In the genomic region with DNA sequence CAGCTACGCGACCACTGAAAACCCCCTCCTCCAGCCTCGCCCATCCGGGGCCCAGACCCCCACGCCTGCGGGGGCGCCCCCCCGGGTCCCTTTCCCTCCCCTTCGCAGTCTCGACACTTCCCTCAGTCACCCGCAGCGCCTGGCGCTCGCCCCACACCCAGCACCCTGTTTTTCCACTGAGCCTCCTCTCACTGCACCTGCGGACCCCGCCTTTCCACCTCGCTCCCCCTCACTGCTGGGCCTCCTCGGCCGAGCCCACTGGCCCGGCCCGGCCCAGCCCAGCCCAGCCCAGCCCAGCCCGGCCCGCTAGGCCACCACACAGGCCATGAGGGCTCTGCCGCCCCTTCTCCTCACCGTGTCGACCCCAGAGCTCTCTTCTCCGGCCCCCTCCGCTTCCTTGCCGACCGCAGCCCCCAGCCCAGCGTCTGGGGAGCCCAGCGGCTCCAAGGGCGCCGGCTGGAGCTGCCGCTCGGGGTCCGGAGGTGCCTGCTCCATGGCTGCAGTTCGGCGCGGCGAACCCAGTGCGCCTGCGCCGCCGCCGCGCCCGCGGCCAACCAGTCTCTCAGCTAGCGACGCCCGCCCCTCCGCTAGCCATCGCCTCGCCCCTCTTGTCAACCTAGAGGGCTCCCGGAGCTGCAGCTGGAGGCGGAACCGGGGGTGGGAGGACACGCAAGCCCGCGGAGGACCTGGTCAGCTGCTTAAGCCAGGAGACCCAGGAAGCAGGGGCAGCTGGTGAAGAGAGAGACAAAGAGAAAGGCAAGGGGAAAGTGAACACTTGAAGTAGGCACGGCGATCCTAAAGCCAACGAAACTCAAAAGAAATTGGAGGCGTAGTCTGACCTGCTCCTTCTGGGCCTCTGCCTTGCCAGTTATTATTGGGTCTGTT, we compare ENCODE assay signal across 8 cellular contexts. TPM values are rescaled to one million over a fixed set of nuclear protein-coding genes. Genes with fewer than 3 reads are reported as not detected.
DNase-seq lines count a peak whose midpoint lies in the region; ATAC-seq and TF ChIP-seq lines count a peak whose summit lies in the region.

Gene SNX4, minus strand, starts transcription at position 525 of the 885 bp plus-strand sequence. Its CDS starts 30 bp downstream, at position 495.

- H2BK12ac ChIP-seq in H9 (ENCODE audit: insufficient read length, low read depth, low read length), result no peak within 1 kb of the TSS

- H3K4me3 ChIP-seq in fibroblast of the aortic adventitia (ENCODE audit: low read depth, low read length), result peak within 1 kb of the TSS; percentile 95

- peaks cover 3% of the 10 kb centered on the region for H3K23me2 ChIP-seq in H9 (ENCODE audit: insufficient read length, low read depth, low read length, poor library complexity, severe bottlenecking)

- peak within 1 kb of the TSS; percentile 66 for H3K18ac ChIP-seq in H9 (ENCODE audit: insufficient read length, low read depth, low read length)

- H4K8ac ChIP-seq in H9 (replicated peaks; ENCODE audit: insufficient read length, low read depth, low read length), result no peak within 1 kb of the TSS

- no peak for TF ChIP-seq CTCF in H9 (conservative IDR thresholded peaks at IDR 0.05)
- no peak for TF ChIP-seq CTCF in fibroblast of the aortic adventitia (IDR thresholded peaks at IDR 0.05; ENCODE audit: insufficient read depth, low read length)
- no peak for TF ChIP-seq CTCF in nephron (IDR thresholded peaks at IDR 0.05; ENCODE audit: unreplicated experiment in 3 of 3)

- peaks cover 4% of the 10 kb centered on the region; the same call in 1 of the 2 replicates for H3K79me2 ChIP-seq in H9 (ENCODE audit: insufficient read depth, low read length)

- H2BK15ac ChIP-seq in H9 (ENCODE audit: low read depth, low read length), result no peak within 1 kb of the TSS

- H2BK5ac ChIP-seq in H9 (ENCODE audit: insufficient read length, low read length), result no peak within 1 kb of the TSS

- peak within 1 kb of the TSS; percentile 66 for H3K4me2 ChIP-seq in H9 (ENCODE audit: insufficient read depth, insufficient read length, low read length)

- H3K4me3 Mint-ChIP-seq in H9, result peak within 1 kb of the TSS; percentile 92 to 94
- peak within 1 kb of the TSS; percentile 95 to 99 (median 98) for H3K4me3 Mint-ChIP-seq in nephron

- peak within 1 kb of the TSS; percentile 69 for H3K9ac ChIP-seq in H9 (ENCODE audit: extremely low read depth, insufficient read length, low read length)

- H2AK5ac ChIP-seq in H9 (ENCODE audit: insufficient read length, low read length), result no peak within 1 kb of the TSS

- no peak within 1 kb of the TSS for H2BK120ac ChIP-seq in H9 (ENCODE audit: low read depth, low read length, poor library complexity, severe bottlenecking)

- no peaks in the 10 kb centered on the region for H3K9me3 ChIP-seq in H9 (ENCODE audit: control insufficient read depth, low read depth, low read length)

- no peak within 1 kb of the TSS for H2BK20ac ChIP-seq in H9 (ENCODE audit: low read depth, low read length, poor library complexity, severe bottlenecking)

- no peak within 1 kb of the TSS for H4K5ac ChIP-seq in H9 (ENCODE audit: insufficient read length, low read depth, low read length)

- H3K56ac ChIP-seq in H9 (ENCODE audit: insufficient read length, low read depth, low read length), result no peak within 1 kb of the TSS

- H3K9me3 Mint-ChIP-seq in H9 (no peaks in the 10 kb centered on the region), nephron (no peaks in the 10 kb centered on the region)

- no peak within 1 kb of the TSS for H3T11ph ChIP-seq in H9 (ENCODE audit: low read length)

- H3K4me1 ChIP-seq in H9 (ENCODE audit: insufficient read depth, low read length), result no peaks in the 10 kb centered on the region

- H3K27ac Mint-ChIP-seq in H9 (peak within 1 kb of the TSS in 2 of 3 experiments; percentile 72 to 84; a peak in 6 of 7 replicates), nephron (peak within 1 kb of the TSS; percentile 86 to 95 (median 94))

- no peaks in the 10 kb centered on the region for H4K20me1 ChIP-seq in H9 (ENCODE audit: control insufficient read depth, insufficient read depth, insufficient read length)

- H3K36me3 Mint-ChIP-seq in H9 (ENCODE audit: insufficient read depth in 1 of 3, low read depth in 3 of 3), result peaks cover 0 to 22% (median 12%) of the 10 kb centered on the region in 3 experiments; a peak in 5 of 7 replicates
- H3K36me3 Mint-ChIP-seq in nephron (ENCODE audit: low read depth), result peaks cover 18% of the 10 kb centered on the region

- peak within 1 kb of the TSS; percentile 19 for H2AFZ ChIP-seq in H9 (ENCODE audit: low read length)

- H4K91ac ChIP-seq in H9 (ENCODE audit: insufficient read length, low read depth, low read length), result no peak within 1 kb of the TSS

- peak; percentile 98 for ATAC-seq in stimulated activated naive CD8-positive, alpha-beta T cell treated with anti-CD3 and anti-CD28 coated beads, Interleukin-15, Interleukin-2, amounts not matched to agents 100 U/mL and 50 U/mL, for 24 hours

- H3K14ac ChIP-seq in H9 (ENCODE audit: insufficient read depth, low read length), result peak within 1 kb of the TSS; percentile 64

- peak; percentile 97 for DNase-seq in ELR (ENCODE audit: low read depth)
- peak; percentile 96 for DNase-seq in H9
- DNase-seq in M059J (ENCODE audit: low read depth), result peak; percentile 97
- peak; percentile 89 to 94 for DNase-seq in SHP77 (lab: John Stamatoyannopoulos, UW)
- DNase-seq in activated effector memory CD4-positive, alpha-beta T cell treated with Interleukin-2 at 50 U/mL for 16 hours, result peak; percentile 83
- peak; percentile 92 for DNase-seq in fibroblast of the aortic adventitia (ENCODE audit: low read depth)
- DNase-seq in stimulated activated naive CD8-positive, alpha-beta T cell treated with anti-CD3 and anti-CD28 coated beads, Interleukin-15, Interleukin-2, amounts not matched to agents 100 U/mL and 50 U/mL, for 24 hours, result peak; percentile 89

- peaks cover 16 to 19% of the 10 kb centered on the region in 2 experiments for H3K4me1 Mint-ChIP-seq in H9
- H3K4me1 Mint-ChIP-seq in nephron, result peaks cover 19% of the 10 kb centered on the region

- no peaks in the 10 kb centered on the region for H3K27me3 Mint-ChIP-seq in H9 (ENCODE audit: low read depth)
- H3K27me3 Mint-ChIP-seq in nephron (ENCODE audit: low read depth), result no peaks in the 10 kb centered on the region

- WGBS in H9 (ENCODE audit: extremely low coverage, insufficient read length, low lambda C conversion rate), result no CpG with 5 or more reads among the region's 65 CpGs

- peaks cover 8% of the 10 kb centered on the region for H3K79me1 ChIP-seq in H9 (ENCODE audit: insufficient read depth, low read depth, low read length, poor library complexity, severe bottlenecking)

- no peak within 1 kb of the TSS for H3K27ac ChIP-seq in H9 (ENCODE audit: insufficient read length, low read depth, low read length)

- H3K27me3 ChIP-seq in H9 (ENCODE audit: insufficient read depth, low read length), result no peaks in the 10 kb centered on the region

- H3K4ac ChIP-seq in H9 (ENCODE audit: low read depth, low read length), result no peak within 1 kb of the TSS

- H3K23ac ChIP-seq in H9 (ENCODE audit: insufficient read length, low read depth, low read length), result no peak within 1 kb of the TSS

RNA-seq across cellular contexts. Expression of gene SNX4, which starts in this region (rescaled TPM):
- total RNA-seq in H9 (2021), result 29.5 and 29.6 TPM in 2 replicates
- total RNA-seq in M059J (2014; rRNA removed; shearing (Covaris generic)), result 48.2 and 54.5 TPM in 2 replicates
- total RNA-seq in fibroblast of the aortic adventitia (ENCODE audit: low replicate concordance), result 30.5 and 40.6 TPM in 2 replicates
